Comparison of ENCODE assay signal across 1 cellular context in the genomic region with DNA sequence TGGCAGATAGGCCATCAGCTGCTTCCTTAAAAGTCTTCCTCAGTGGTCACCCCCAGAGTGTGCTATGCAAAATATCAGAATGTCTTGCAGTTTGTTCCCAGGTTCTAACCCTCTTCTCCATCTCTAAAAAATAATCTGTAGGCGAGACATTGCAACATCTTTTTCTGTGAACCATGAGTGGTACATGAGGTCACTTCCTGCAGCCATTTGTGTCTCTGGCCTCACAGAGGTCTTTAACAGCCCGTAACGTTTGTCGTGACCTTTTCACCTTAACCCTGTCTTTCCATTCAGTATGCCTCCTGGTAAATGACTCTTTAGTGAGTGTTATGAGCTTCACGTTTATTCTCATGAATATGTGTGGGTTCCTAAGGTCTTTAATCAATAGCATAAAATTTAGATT.
TF ChIP-seq lines count a peak whose summit lies in the region.

No MANE protein-coding gene starts in this region.

TF ChIP-seq in K562, 482 proteins besides CTCF, POLR2A, EP300 and RAD21 (continued from another document and continues in another):
- no peak for TF ChIP-seq CUX1 (CRISPR knock-in tag; IDR thresholded peaks at IDR 0.05)
- TF ChIP-seq CCAR2 (IDR thresholded peaks at IDR 0.05; ENCODE audit: low read depth, low read length), result no peak
- no peak for TF ChIP-seq ERF (CRISPR knock-in tag; IDR thresholded peaks at IDR 0.05)
- TF ChIP-seq SOX6 (IDR thresholded peaks at IDR 0.05), result no peak
- no peak for TF ChIP-seq ETS2 (tag; IDR thresholded peaks at IDR 0.05; ENCODE audit: borderline replicate concordance, poor library complexity, severe bottlenecking)
- no peak for TF ChIP-seq ZNF584 (CRISPR knock-in tag; IDR thresholded peaks at IDR 0.05; ENCODE audit: low read depth)
- TF ChIP-seq, protein P1, sequence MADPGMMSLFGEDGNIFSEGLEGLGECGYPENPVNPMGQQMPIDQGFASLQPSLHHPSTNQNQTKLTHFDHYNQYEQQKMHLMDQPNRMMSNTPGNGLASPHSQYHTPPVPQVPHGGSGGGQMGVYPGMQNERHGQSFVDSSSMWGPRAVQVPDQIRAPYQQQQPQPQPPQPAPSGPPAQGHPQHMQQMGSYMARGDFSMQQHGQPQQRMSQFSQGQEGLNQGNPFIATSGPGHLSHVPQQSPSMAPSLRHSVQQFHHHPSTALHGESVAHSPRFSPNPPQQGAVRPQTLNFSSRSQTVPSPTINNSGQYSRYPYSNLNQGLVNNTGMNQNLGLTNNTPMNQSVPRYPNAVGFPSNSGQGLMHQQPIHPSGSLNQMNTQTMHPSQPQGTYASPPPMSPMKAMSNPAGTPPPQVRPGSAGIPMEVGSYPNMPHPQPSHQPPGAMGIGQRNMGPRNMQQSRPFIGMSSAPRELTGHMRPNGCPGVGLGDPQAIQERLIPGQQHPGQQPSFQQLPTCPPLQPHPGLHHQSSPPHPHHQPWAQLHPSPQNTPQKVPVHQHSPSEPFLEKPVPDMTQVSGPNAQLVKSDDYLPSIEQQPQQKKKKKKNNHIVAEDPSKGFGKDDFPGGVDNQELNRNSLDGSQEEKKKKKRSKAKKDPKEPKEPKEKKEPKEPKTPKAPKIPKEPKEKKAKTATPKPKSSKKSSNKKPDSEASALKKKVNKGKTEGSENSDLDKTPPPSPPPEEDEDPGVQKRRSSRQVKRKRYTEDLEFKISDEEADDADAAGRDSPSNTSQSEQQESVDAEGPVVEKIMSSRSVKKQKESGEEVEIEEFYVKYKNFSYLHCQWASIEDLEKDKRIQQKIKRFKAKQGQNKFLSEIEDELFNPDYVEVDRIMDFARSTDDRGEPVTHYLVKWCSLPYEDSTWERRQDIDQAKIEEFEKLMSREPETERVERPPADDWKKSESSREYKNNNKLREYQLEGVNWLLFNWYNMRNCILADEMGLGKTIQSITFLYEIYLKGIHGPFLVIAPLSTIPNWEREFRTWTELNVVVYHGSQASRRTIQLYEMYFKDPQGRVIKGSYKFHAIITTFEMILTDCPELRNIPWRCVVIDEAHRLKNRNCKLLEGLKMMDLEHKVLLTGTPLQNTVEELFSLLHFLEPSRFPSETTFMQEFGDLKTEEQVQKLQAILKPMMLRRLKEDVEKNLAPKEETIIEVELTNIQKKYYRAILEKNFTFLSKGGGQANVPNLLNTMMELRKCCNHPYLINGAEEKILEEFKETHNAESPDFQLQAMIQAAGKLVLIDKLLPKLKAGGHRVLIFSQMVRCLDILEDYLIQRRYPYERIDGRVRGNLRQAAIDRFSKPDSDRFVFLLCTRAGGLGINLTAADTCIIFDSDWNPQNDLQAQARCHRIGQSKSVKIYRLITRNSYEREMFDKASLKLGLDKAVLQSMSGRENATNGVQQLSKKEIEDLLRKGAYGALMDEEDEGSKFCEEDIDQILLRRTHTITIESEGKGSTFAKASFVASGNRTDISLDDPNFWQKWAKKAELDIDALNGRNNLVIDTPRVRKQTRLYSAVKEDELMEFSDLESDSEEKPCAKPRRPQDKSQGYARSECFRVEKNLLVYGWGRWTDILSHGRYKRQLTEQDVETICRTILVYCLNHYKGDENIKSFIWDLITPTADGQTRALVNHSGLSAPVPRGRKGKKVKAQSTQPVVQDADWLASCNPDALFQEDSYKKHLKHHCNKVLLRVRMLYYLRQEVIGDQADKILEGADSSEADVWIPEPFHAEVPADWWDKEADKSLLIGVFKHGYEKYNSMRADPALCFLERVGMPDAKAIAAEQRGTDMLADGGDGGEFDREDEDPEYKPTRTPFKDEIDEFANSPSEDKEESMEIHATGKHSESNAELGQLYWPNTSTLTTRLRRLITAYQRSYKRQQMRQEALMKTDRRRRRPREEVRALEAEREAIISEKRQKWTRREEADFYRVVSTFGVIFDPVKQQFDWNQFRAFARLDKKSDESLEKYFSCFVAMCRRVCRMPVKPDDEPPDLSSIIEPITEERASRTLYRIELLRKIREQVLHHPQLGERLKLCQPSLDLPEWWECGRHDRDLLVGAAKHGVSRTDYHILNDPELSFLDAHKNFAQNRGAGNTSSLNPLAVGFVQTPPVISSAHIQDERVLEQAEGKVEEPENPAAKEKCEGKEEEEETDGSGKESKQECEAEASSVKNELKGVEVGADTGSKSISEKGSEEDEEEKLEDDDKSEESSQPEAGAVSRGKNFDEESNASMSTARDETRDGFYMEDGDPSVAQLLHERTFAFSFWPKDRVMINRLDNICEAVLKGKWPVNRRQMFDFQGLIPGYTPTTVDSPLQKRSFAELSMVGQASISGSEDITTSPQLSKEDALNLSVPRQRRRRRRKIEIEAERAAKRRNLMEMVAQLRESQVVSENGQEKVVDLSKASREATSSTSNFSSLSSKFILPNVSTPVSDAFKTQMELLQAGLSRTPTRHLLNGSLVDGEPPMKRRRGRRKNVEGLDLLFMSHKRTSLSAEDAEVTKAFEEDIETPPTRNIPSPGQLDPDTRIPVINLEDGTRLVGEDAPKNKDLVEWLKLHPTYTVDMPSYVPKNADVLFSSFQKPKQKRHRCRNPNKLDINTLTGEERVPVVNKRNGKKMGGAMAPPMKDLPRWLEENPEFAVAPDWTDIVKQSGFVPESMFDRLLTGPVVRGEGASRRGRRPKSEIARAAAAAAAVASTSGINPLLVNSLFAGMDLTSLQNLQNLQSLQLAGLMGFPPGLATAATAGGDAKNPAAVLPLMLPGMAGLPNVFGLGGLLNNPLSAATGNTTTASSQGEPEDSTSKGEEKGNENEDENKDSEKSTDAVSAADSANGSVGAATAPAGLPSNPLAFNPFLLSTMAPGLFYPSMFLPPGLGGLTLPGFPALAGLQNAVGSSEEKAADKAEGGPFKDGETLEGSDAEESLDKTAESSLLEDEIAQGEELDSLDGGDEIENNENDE (IDR thresholded peaks at IDR 0.05; ENCODE audit: low read depth, low read length), result no peak
- TF ChIP-seq, protein P2, sequence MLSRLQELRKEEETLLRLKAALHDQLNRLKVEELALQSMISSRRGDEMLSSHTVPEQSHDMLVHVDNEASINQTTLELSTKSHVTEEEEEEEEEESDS (CRISPR knock-in tag; IDR thresholded peaks at IDR 0.05), result no peak
- TF ChIP-seq ZC3H11A (IDR thresholded peaks at IDR 0.05; ENCODE audit: low read depth, low read length), result no peak
- TF ChIP-seq E2F8 (IDR thresholded peaks at IDR 0.05; ENCODE audit: low read depth, partially characterized antibody), result no peak
- TF ChIP-seq SAFB2 (IDR thresholded peaks at IDR 0.05; ENCODE audit: borderline replicate concordance, low read depth, low read length, severe bottlenecking), result no peak
- TF ChIP-seq CEBPG (CRISPR knock-in tag; IDR thresholded peaks at IDR 0.05), result no peak
- peak; percentile 21 to 67; a peak in 3 of 4 replicates for TF ChIP-seq CEBPG (tag; conservative IDR thresholded peaks at IDR 0.05 in 1 of 2, IDR thresholded peaks at IDR 0.05 in 1 of 2)
- 0 out of 2 replicates have a peak, but pooled peaks have one; percentile 14 for TF ChIP-seq ETV1 (tag; conservative IDR thresholded peaks at IDR 0.05; ENCODE audit: low read depth)
- TF ChIP-seq, protein P3, sequence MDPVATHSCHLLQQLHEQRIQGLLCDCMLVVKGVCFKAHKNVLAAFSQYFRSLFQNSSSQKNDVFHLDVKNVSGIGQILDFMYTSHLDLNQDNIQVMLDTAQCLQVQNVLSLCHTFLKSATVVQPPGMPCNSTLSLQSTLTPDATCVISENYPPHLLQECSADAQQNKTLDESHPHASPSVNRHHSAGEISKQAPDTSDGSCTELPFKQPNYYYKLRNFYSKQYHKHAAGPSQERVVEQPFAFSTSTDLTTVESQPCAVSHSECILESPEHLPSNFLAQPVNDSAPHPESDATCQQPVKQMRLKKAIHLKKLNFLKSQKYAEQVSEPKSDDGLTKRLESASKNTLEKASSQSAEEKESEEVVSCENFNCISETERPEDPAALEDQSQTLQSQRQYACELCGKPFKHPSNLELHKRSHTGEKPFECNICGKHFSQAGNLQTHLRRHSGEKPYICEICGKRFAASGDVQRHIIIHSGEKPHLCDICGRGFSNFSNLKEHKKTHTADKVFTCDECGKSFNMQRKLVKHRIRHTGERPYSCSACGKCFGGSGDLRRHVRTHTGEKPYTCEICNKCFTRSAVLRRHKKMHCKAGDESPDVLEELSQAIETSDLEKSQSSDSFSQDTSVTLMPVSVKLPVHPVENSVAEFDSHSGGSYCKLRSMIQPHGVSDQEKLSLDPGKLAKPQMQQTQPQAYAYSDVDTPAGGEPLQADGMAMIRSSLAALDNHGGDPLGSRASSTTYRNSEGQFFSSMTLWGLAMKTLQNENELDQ (CRISPR knock-in tag; IDR thresholded peaks at IDR 0.05; ENCODE audit: borderline replicate concordance), result no peak
- no peak for TF ChIP-seq TAF7 (tag; IDR thresholded peaks at IDR 0.05)
- TF ChIP-seq DNMT1 (IDR thresholded peaks at IDR 0.05), result no peak
- TF ChIP-seq WHSC1 (IDR thresholded peaks at IDR 0.05; ENCODE audit: low read length), result no peak
- TF ChIP-seq, protein P4, sequence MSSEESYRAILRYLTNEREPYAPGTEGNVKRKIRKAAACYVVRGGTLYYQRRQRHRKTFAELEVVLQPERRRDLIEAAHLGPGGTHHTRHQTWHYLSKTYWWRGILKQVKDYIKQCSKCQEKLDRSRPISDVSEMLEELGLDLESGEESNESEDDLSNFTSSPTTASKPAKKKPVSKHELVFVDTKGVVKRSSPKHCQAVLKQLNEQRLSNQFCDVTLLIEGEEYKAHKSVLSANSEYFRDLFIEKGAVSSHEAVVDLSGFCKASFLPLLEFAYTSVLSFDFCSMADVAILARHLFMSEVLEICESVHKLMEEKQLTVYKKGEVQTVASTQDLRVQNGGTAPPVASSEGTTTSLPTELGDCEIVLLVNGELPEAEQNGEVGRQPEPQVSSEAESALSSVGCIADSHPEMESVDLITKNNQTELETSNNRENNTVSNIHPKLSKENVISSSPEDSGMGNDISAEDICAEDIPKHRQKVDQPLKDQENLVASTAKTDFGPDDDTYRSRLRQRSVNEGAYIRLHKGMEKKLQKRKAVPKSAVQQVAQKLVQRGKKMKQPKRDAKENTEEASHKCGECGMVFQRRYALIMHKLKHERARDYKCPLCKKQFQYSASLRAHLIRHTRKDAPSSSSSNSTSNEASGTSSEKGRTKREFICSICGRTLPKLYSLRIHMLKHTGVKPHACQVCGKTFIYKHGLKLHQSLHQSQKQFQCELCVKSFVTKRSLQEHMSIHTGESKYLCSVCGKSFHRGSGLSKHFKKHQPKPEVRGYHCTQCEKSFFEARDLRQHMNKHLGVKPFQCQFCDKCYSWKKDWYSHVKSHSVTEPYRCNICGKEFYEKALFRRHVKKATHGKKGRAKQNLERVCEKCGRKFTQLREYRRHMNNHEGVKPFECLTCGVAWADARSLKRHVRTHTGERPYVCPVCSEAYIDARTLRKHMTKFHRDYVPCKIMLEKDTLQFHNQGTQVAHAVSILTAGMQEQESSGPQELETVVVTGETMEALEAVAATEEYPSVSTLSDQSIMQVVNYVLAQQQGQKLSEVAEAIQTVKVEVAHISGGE (CRISPR knock-in tag; IDR thresholded peaks at IDR 0.05), result no peak
- TF ChIP-seq JUNB (CRISPR knock-in tag; conservative IDR thresholded peaks at IDR 0.05), result no peak
- TF ChIP-seq BDP1 (IDR thresholded peaks at IDR 0.05; ENCODE audit: insufficient read depth, insufficient read length), result no peak
- TF ChIP-seq NCOA4 (IDR thresholded peaks at IDR 0.05; ENCODE audit: partially characterized antibody), result no peak
- no peak for TF ChIP-seq SP1 (CRISPR knock-in tag; IDR thresholded peaks at IDR 0.05)
- no peak for TF ChIP-seq RFX5 (IDR thresholded peaks at IDR 0.05; ENCODE audit: low read depth, low read length)
- TF ChIP-seq FIP1L1 (IDR thresholded peaks at IDR 0.05; ENCODE audit: low read depth, low read length, poor library complexity, severe bottlenecking), result no peak
- TF ChIP-seq NEUROD1 (IDR thresholded peaks at IDR 0.05; ENCODE audit: borderline replicate concordance, low read depth, low read length, partially characterized antibody), result no peak
- no peak for TF ChIP-seq NR2C2 (CRISPR knock-in tag; IDR thresholded peaks at IDR 0.05)
- TF ChIP-seq NR2C2 (tag; IDR thresholded peaks at IDR 0.05), result peak; percentile 59; the same call in 1 of the 2 replicates
